Comparison of ENCODE assay signal across 18 cellular contexts in the genomic region with DNA sequence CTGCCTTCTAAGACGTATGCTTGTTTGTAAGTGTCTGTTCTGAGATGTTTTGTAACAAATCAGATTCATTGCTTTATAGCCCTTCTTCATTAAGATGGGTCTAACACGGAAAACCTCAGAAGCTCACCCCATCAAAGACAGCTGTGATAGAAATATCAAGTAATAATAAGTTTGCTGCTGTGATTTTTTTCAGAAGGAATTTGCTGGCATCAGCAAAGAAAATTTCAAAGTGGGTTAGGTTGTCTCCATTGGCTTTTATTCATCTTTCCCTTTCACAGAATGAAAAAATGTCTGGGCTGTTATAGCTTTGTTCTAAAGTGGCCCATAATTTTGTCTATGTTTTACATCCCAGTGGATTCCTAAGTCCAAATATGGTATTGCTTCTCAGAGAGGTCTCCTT.
"Had no signal": no experiment of that assay in that cellular context is flagged by ENCODE, and none has a peak within 500 bp of the region (broad histone marks: within the 10 kb centered on the region; RNA-seq: fewer than 3 reads in every experiment).

No MANE protein-coding gene starts in this region.

- H3K4me3 ChIP-seq: MG63 had no signal

- H3K9me3 ChIP-seq: MG63 had no signal

- H3K36me3 ChIP-seq: MG63 had no signal

- H3K27me3 ChIP-seq: MG63 had no signal

- DNase-seq: KBM-7, MG63, NCI-H1092 treated with DMSO at 0.1 percent for 48 hours, NCI-H1436, NCI-H187, NCI-H2029, NCI-H2081 treated with DMSO at 0.1 percent for 48 hours, NCI-H2171, NCI-H226, NCI-H446, NCI-H510A, NCI-H524 treated with DMSO at 0.1 percent for 48 hours, NCI-H69, NCI-H774, SHP77 had no signal

- H3K27ac ChIP-seq: RWPE1 had no signal

- ATAC-seq: Panc1, SK-N-SH treated with all-trans-retinoic acid at 6 μM for 48 hours had no signal
